8 cellular contexts compared by ENCODE assay signal in the genomic region with DNA sequence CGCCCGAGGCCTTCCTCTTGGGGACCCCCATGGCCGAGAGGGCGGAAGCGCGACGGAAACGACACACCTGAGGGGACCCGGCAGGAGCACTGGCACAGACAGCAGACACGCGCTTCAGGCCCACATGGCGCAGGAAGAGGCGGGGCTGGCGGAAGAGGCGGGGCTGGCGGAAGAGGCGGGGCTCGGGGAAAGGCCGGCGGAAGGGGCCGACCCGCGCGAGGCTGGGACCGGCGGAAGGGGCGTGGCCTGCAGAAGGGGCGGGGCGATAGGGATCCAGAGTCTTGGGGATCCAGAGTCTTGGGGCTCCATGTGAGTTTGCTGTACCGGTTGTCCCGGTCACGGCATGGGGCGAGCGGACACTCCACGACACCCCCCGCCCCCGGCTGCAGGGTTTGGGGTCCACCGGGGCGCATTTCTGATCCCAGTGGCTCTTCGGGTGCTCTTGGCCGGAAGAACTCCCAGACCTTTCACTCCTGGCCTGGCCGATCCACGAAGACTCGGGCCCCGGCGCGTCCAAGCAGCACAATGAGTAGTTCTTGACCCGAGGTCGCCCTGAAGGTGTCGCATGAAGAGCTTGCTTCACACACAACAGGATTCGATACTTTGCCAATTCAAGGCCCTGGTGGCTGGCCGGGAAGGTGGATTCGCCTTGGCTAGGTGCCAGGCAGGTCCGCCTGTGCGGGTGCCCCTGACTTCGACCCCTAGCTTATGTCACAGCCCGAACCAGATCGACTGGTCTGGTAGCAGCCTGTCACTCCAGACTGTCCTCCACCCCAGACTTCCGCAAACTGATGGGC. TPM values are rescaled to one million over a fixed set of nuclear protein-coding genes. Genes with fewer than 3 reads are reported as not detected.
DNase-seq lines count a peak whose midpoint lies in the region; ATAC-seq and TF ChIP-seq lines count a peak whose summit lies in the region.

URB1 (minus strand) TSS at position 133 of the 797 bp plus-strand sequence; CDS start at position 31, 102 bp downstream.

- ATAC-seq in GM18873 (IDR thresholded peaks at IDR 0.05; ENCODE audit: low FRiP score, unreplicated experiment), result peak; percentile 85
- ATAC-seq in HG03108 (IDR thresholded peaks at IDR 0.05; ENCODE audit: unreplicated experiment), result peak; percentile 88

- H3K27ac ChIP-seq in AG04450 (ENCODE audit: low read depth, low read length) (peak within 1 kb of the TSS; percentile 22), caudate nucleus (ENCODE audit: low read depth, low read length) (peak within 1 kb of the TSS; percentile 56)

- POLR2A ChIA-PET in AG04450 (lab: Yijun Ruan, JAX), result interaction anchor here (0.5 to 1.4 kb wide), 2 partner anchors 21 to 123 kb away, joined by 4 to 5 read pairs; no protein-coding TSS in a partner anchor

- peaks cover 3% of the 10 kb centered on the region; the same call in 1 of the 2 replicates for H3K9me3 ChIP-seq in AG04450 (ENCODE audit: control insufficient read depth, insufficient read depth, low read length)

- H3K27me3 ChIP-seq in AG04450 (ENCODE audit: control insufficient read depth, insufficient read depth, low read length), result no peaks in the 10 kb centered on the region

- no peak for TF ChIP-seq CTCF in AG04450 (IDR thresholded peaks at IDR 0.05; ENCODE audit: low read depth, low read length)

- peak within 1 kb of the TSS; percentile 86 for H3K4me3 ChIP-seq in AG04450 (ENCODE audit: low read depth, low read length)

- CTCF ChIA-PET in AG04450 (lab: Charles Lee), result interaction anchor here (1.5 to 2.4 kb wide), 4 partner anchors 9 to 208 kb away, joined by 4 to 26 read pairs (median 8); no protein-coding TSS in a partner anchor

- DNase-seq in AG04450 (ENCODE audit: low read depth, low spot score), result peak; percentile 32
- DNase-seq in NCI-H226, result peak; percentile 62
- peak; percentile 88 to 96 (median 91) for DNase-seq in activated CD4-positive, CD25-positive, alpha-beta regulatory T cell (lab: John Stamatoyannopoulos, UW)
- DNase-seq in caudate nucleus (lab: John Stamatoyannopoulos, UW), result peak; percentile 10 to 96 (median 89)
- DNase-seq in iris pigment epithelial cell (ENCODE audit: low read depth), result peak; percentile 80
- peak; percentile 98 for DNase-seq in stimulated activated CD4-positive, alpha-beta T cell treated with anti-CD3 and anti-CD28 coated beads, Interleukin-12 subunit alpha, Interleukin-12 subunit beta, amount 100 ng/mL, for 4 hours

RNA-seq across cellular contexts. Expression of gene URB1, which starts in this region (rescaled TPM):
- 7.6 and 7.7 TPM in 2 replicates for polyA plus RNA-seq in AG04450 (2011; rRNA removed)
- polyA minus RNA-seq in AG04450 (2011; rRNA and poly(A)+ RNA removed), result 17.0 and 17.1 TPM in 2 replicates

Comparison
In these comparisons a context has a peak if more than half of its experiments do, and no peak if none do; other contexts are left out.
1. Peak in every context shown above with its lines: DNase-seq, ATAC-seq, H3K4me3 ChIP-seq and H3K27ac ChIP-seq.
2. DNase-seq: peak in every context shown above with its lines; median percentile 98 in stimulated activated CD4-positive, alpha-beta T cell treated with anti-CD3 and anti-CD28 coated beads, Interleukin-12 subunit alpha, Interleukin-12 subunit beta, amount 100 ng/mL, for 4 hours; 91 in activated CD4-positive, CD25-positive, alpha-beta regulatory T cell; 89 in caudate nucleus; 80 in iris pigment epithelial cell; 62 in NCI-H226; 32 in AG04450.